In genomic region chr19:39846176-39846677, GRCh38 we compare ENCODE assay signal across 8 cellular contexts. TPM values are rescaled to one million over a fixed set of nuclear protein-coding genes. Genes with fewer than 3 reads are reported as not detected.
DNase-seq lines count a peak whose midpoint lies in the region; ATAC-seq and TF ChIP-seq lines count a peak whose summit lies in the region.

FBL (minus strand) TSS chr19:39846379; CDS start chr19:39846300, 79 bp downstream.

- peak within 1 kb of the TSS; percentile 96 for H3K4me3 Mint-ChIP-seq in activated T-cell treated with anti-CD3 and anti-CD28 coated beads, Interleukin-2, amount 50 U/mL, for 4 hours

- H3K9me2 ChIP-seq in PC-9 (ENCODE audit: insufficient read depth), result no peaks in the 10 kb centered on the region

- H3K9me3 ChIP-seq in PC-9 (ENCODE audit: insufficient read depth, low read depth) (no peaks in the 10 kb centered on the region), esophagus (ENCODE audit: control insufficient read depth in 2 of 2, insufficient read depth in 1 of 2, low read depth in 1 of 2, low read length in 1 of 2) (no peaks in the 10 kb centered on the region), muscle layer of duodenum (ENCODE audit: control insufficient read depth in 1 of 2, low read length in 2 of 2) (no peaks in the 10 kb centered on the region)

- no peaks in the 10 kb centered on the region for H3K9me3 Mint-ChIP-seq in activated T-cell treated with anti-CD3 and anti-CD28 coated beads, Interleukin-2, amount 50 U/mL, for 4 hours

- H3K4me3 ChIP-seq in PC-9, result peak within 1 kb of the TSS; percentile 96
- peak within 1 kb of the TSS; percentile 60 to 87 for H3K4me3 ChIP-seq in esophagus (ENCODE audit: low read depth in 1 of 2, low read length in 2 of 2)
- peak within 1 kb of the TSS; percentile 80 to 85 for H3K4me3 ChIP-seq in muscle layer of duodenum (ENCODE audit: low read depth in 1 of 2, low read length in 2 of 2)

- CTCF ChIA-PET in PC-9 (lab: Charles Lee), result interaction anchor here (0.6 to 1.7 kb wide), 3 partner anchors 13 to 173 kb away, joined by 3 to 5 read pairs (median 3); partner anchors contain the start of gene DYRK1B

- H3K27me3 Mint-ChIP-seq in activated T-cell treated with anti-CD3 and anti-CD28 coated beads, Interleukin-2, amount 50 U/mL, for 4 hours (ENCODE audit: low read depth), result no peaks in the 10 kb centered on the region

- peaks cover 12% of the 10 kb centered on the region for H3K36me3 Mint-ChIP-seq in activated T-cell treated with anti-CD3 and anti-CD28 coated beads, Interleukin-2, amount 50 U/mL, for 4 hours (ENCODE audit: insufficient read depth)

- no TSS peak for BruUV-seq in PC-9 (replicated peaks; lab: Mats Ljungman, UMichigan)

- peaks cover 48% of the 10 kb centered on the region for H3K4me1 Mint-ChIP-seq in activated T-cell treated with anti-CD3 and anti-CD28 coated beads, Interleukin-2, amount 50 U/mL, for 4 hours (ENCODE audit: low read depth)

- H3K36me3 ChIP-seq in PC-9 (ENCODE audit: low read depth) (no peaks in the 10 kb centered on the region; the same call in 1 of the 2 replicates), esophagus (ENCODE audit: control insufficient read depth in 2 of 2, insufficient read depth in 2 of 2, low read length in 1 of 2) (no peaks in the 10 kb centered on the region), muscle layer of duodenum (ENCODE audit: control insufficient read depth in 1 of 2, insufficient read depth in 2 of 2, low read length in 2 of 2) (no peaks in the 10 kb centered on the region)

- no peak within 1 kb of the TSS for H3K27ac ChIP-seq in PC-9
- H3K27ac ChIP-seq in esophagus (ENCODE audit: low read depth in 2 of 2, low read length in 1 of 2), result peak within 1 kb of the TSS; percentile 78 to 92
- peak within 1 kb of the TSS; percentile 91 for H3K27ac ChIP-seq in muscle layer of duodenum (ENCODE audit: low read length)

- no peak for TF ChIP-seq CTCF in PC-9 (conservative IDR thresholded peaks at IDR 0.05)

- H3K4me2 ChIP-seq in PC-9, result peak within 1 kb of the TSS; percentile 74

- intact Hi-C loops in PC-9 (cut with micrococcal nuclease; ENCODE audit: unreplicated experiment), result loop anchor here (1.0 kb wide), 1 partner anchor 125 kb away; the partner anchor contains the start of gene PSMC4

- in situ Hi-C loops in KBM-7 (cut with MboI; ENCODE audit: low pct_unique_long_range_greater_than_20kb, low sequenced_read_pairs), result no loop called here

- peak within 1 kb of the TSS; percentile 93 for H2AFZ ChIP-seq in PC-9

- H3F3A ChIP-seq in PC-9 (ENCODE audit: insufficient read depth, low read depth), result 0 out of 2 replicates have a peak, but pooled peaks cover 3% of the 10 kb centered on the region

- H4K20me1 ChIP-seq in PC-9 (ENCODE audit: insufficient read depth), result peaks cover 42% of the 10 kb centered on the region

- WGBS in esophagus, 2 donors, result 0 to 1% methylated on average over 44 to 47 of the region's 47 CpGs

- peak; percentile 82 for DNase-seq in DMS153 (lab: John Stamatoyannopoulos, UW)
- DNase-seq in KBM-7, result peak; percentile 84
- DNase-seq in PC-9, result peak; percentile 71 to 96
- peak; percentile 99 for DNase-seq in activated T-cell treated with anti-CD3 and anti-CD28 coated beads, Interleukin-2, amount 50 U/mL, for 4 hours
- DNase-seq in stimulated activated CD8-positive, alpha-beta memory T cell treated with anti-CD3 and anti-CD28 coated beads, Interleukin-7, amount 100 ng/mL, for 4 hours (ENCODE audit: low read depth in 2 of 2), result peak; percentile 94 to 96

- peak; percentile 73 for ATAC-seq in GM21619 (IDR thresholded peaks at IDR 0.05; ENCODE audit: unreplicated experiment)
- ATAC-seq in activated T-cell treated with anti-CD3 and anti-CD28 coated beads, Interleukin-2, amount 50 U/mL, for 4 hours, result peak; percentile 92 to 94

- H3K4me1 ChIP-seq in PC-9 (replicated peaks; ENCODE audit: insufficient read depth) (peaks cover 23% of the 10 kb centered on the region), esophagus (ENCODE audit: control insufficient read depth in 2 of 2, insufficient read depth in 2 of 2, low read length in 1 of 2) (no peaks in the 10 kb centered on the region), muscle layer of duodenum (ENCODE audit: control insufficient read depth in 1 of 2, insufficient read depth in 2 of 2, low read length in 2 of 2) (peaks cover 7 to 28% of the 10 kb centered on the region in 2 donors)

- H3K27me3 ChIP-seq in PC-9 (ENCODE audit: insufficient read depth, low read depth) (no peaks in the 10 kb centered on the region), esophagus (ENCODE audit: control insufficient read depth in 1 of 2, insufficient read depth in 2 of 2, low read length in 2 of 2) (no peaks in the 10 kb centered on the region), muscle layer of duodenum (ENCODE audit: low read depth, low read length) (no peaks in the 10 kb centered on the region)

- peaks cover 49% of the 10 kb centered on the region for H3K79me2 ChIP-seq in PC-9 (ENCODE audit: low read depth)

- POLR2A ChIA-PET in PC-9 (lab: Charles Lee; ENCODE audit: unreplicated experiment), result interaction anchor here (0.5 to 1.3 kb wide), 3 partner anchors 13 to 647 kb away, joined by 5 to 6 read pairs (median 6); partner anchors contain the start of gene PSMC4

RNA-seq across cellular contexts. Expression of gene FBL, which starts in this region (rescaled TPM):
- total RNA-seq in PC-9 (2021), result 437 and 498 TPM in 2 replicates
- 100 to 1,000 TPM; 738 to 880 (median 839) TPM for total RNA-seq in activated T-cell treated with anti-CD3 and anti-CD28 coated beads, Interleukin-2, amount 50 U/mL, for 4 hours
- polyA plus RNA-seq in esophagus, result 100 to 1,000 TPM; 174 to 366 TPM
